Comparison of ENCODE assay signal across 16 cellular contexts in genomic region chr3:89434621-89435380, GRCh38.
DNase-seq lines count a peak whose midpoint lies in the region; ATAC-seq and TF ChIP-seq lines count a peak whose summit lies in the region.
"Had no signal": no experiment of that assay in that cellular context is flagged by ENCODE, and none has a peak within 500 bp of the region (broad histone marks: within the 10 kb centered on the region; RNA-seq: fewer than 3 reads in every experiment).

No MANE protein-coding gene starts in this region.

- no peak overlapping the region for H3K4me3 Mint-ChIP-seq in activated T-helper 1 cell treated with anti-CD3 and anti-CD28 coated beads, Interleukin-12 subunit alpha, Interleukin-12 subunit beta, Interleukin-2, Interleukin-4 antibody, amounts not matched to agents 30 ng/mL and 10 ng/mL and 1 ng/mL, durations not matched to agents 14 hours and 24 hours and 36 hours
- H3K4me3 Mint-ChIP-seq: CD8-positive, alpha-beta T cell had no signal

- no peaks in the 10 kb centered on the region for H3K36me3 ChIP-seq in IMR-90 (ENCODE audit: control insufficient read depth, insufficient read depth, low read length)

- no peaks in the 10 kb centered on the region for H3K9me1 ChIP-seq in IMR-90 (ENCODE audit: insufficient read depth, low read length)

- H2AK9ac ChIP-seq in IMR-90 (replicated peaks; ENCODE audit: low read depth, low read length, poor library complexity) = no peak overlapping the region

- H4K5ac ChIP-seq in IMR-90 (ENCODE audit: low read depth, low read length) = no peak overlapping the region

- no peak overlapping the region for H3K9ac ChIP-seq in IMR-90 (ENCODE audit: low read depth, low read length)
- H3K9ac ChIP-seq: KMS-11 had no signal

- no peaks in the 10 kb centered on the region for H3K27me3 Mint-ChIP-seq in activated T-helper 1 cell treated with anti-CD3 and anti-CD28 coated beads, Interleukin-12 subunit alpha, Interleukin-12 subunit beta, Interleukin-2, Interleukin-4 antibody, amounts not matched to agents 30 ng/mL and 10 ng/mL and 1 ng/mL, durations not matched to agents 14 hours and 24 hours and 36 hours (ENCODE audit: insufficient read depth)

- in situ Hi-C loops in IMR-90 (cut with MboI; ENCODE audit: low sequenced_read_pairs) = no loop called here
- in situ Hi-C loops in astrocyte of the spinal cord (cut with HindIII; ENCODE audit: low sequenced_read_pairs) = no loop called here

- no peak overlapping the region for H2BK120ac ChIP-seq in IMR-90 (ENCODE audit: low read depth, low read length)

- BruUV-seq in IMR-90 (replicated peaks; lab: Mats Ljungman, UMichigan) = no TSS peak

- dilution Hi-C loops in IMR-90 (cut with HindIII; ENCODE audit: low sequenced_read_pairs, unreplicated experiment) = no loop called here

- H2BK15ac ChIP-seq in IMR-90 (ENCODE audit: low read depth, low read length) = no peak overlapping the region

- CTCF ChIA-PET in IMR-90 (lab: Yijun Ruan, JAX) = interaction anchor here (1.0 kb wide), 1 partner anchor 20 kb away, joined by 3 read pairs; no protein-coding TSS in a partner anchor

- H3K4me1 ChIP-seq in IMR-90 (ENCODE audit: control insufficient read depth, insufficient read depth, low read length) = no peaks in the 10 kb centered on the region

- H2BK20ac ChIP-seq in IMR-90 (ENCODE audit: low read depth, low read length) = no peak overlapping the region

- H4K8ac ChIP-seq in IMR-90 (ENCODE audit: low read depth in 2 of 2, low read length in 2 of 2) = no peak overlapping the region

- H3K27ac Mint-ChIP-seq in activated T-helper 1 cell treated with anti-CD3 and anti-CD28 coated beads, Interleukin-12 subunit alpha, Interleukin-12 subunit beta, Interleukin-2, Interleukin-4 antibody, amounts not matched to agents 30 ng/mL and 10 ng/mL and 1 ng/mL, durations not matched to agents 14 hours and 24 hours and 36 hours = no peak overlapping the region
- H3K27ac Mint-ChIP-seq: CD8-positive, alpha-beta T cell had no signal

- TF ChIP-seq POLR2A in IMR-90 (IDR thresholded peaks at IDR 0.05; ENCODE audit: low read depth, low read length) = no peak

- no peak for TF ChIP-seq CTCF in IMR-90 (conservative IDR thresholded peaks at IDR 0.05; ENCODE audit: low read depth, low read length)
- TF ChIP-seq CTCF in astrocyte of the spinal cord (IDR thresholded peaks at IDR 0.05; ENCODE audit: low read depth, low read length) = no peak

- POLR2A ChIA-PET in IMR-90 (lab: Charles Lee; ENCODE audit: unreplicated experiment) = no interaction called here

- no peak overlapping the region for H2BK5ac ChIP-seq in IMR-90 (ENCODE audit: low read depth, low read length, poor library complexity, severe bottlenecking)

- no peaks in the 10 kb centered on the region for H4K20me1 ChIP-seq in IMR-90 (ENCODE audit: insufficient read depth, low read length)

- H3K4me2 ChIP-seq in IMR-90 (ENCODE audit: low read depth, low read length) = no peak overlapping the region
- H3K4me2 ChIP-seq: KMS-11 had no signal

- peaks cover 4% of the 10 kb centered on the region for H3K9me3 Mint-ChIP-seq in activated T-helper 1 cell treated with anti-CD3 and anti-CD28 coated beads, Interleukin-12 subunit alpha, Interleukin-12 subunit beta, Interleukin-2, Interleukin-4 antibody, amounts not matched to agents 30 ng/mL and 10 ng/mL and 1 ng/mL, durations not matched to agents 14 hours and 24 hours and 36 hours

- H3K4me3 ChIP-seq in IMR-90 (ENCODE audit: insufficient read depth, low read depth, low read length) (no peak overlapping the region), astrocyte of the spinal cord (ENCODE audit: low read depth, low read length) (no peak overlapping the region)

- no peak overlapping the region for H3K14ac ChIP-seq in IMR-90 (replicated peaks; ENCODE audit: low read depth, low read length)

- H3K27ac ChIP-seq in IMR-90 (ENCODE audit: insufficient read depth, low read length) = no peak overlapping the region
- H3K27ac ChIP-seq: HL-60, KMS-11 had no signal

- H3K36me3 Mint-ChIP-seq in activated T-helper 1 cell treated with anti-CD3 and anti-CD28 coated beads, Interleukin-12 subunit alpha, Interleukin-12 subunit beta, Interleukin-2, Interleukin-4 antibody, amounts not matched to agents 30 ng/mL and 10 ng/mL and 1 ng/mL, durations not matched to agents 14 hours and 24 hours and 36 hours (ENCODE audit: low read depth) = no peaks in the 10 kb centered on the region
- H3K36me3 Mint-ChIP-seq: CD8-positive, alpha-beta T cell had no signal

- no peak overlapping the region for H3K56ac ChIP-seq in IMR-90 (ENCODE audit: extremely low read depth, insufficient read depth, low read length)

- no peaks in the 10 kb centered on the region for H3K79me1 ChIP-seq in IMR-90 (ENCODE audit: low read depth in 1 of 2, low read length in 2 of 2)

- H2AK5ac ChIP-seq in IMR-90 (ENCODE audit: low read depth, low read length) = no peak overlapping the region

- H3K4me1 Mint-ChIP-seq in activated T-helper 1 cell treated with anti-CD3 and anti-CD28 coated beads, Interleukin-12 subunit alpha, Interleukin-12 subunit beta, Interleukin-2, Interleukin-4 antibody, amounts not matched to agents 30 ng/mL and 10 ng/mL and 1 ng/mL, durations not matched to agents 14 hours and 24 hours and 36 hours (ENCODE audit: low read depth) = no peaks in the 10 kb centered on the region

- H3K23ac ChIP-seq in IMR-90 (ENCODE audit: low read depth, low read length) = no peak overlapping the region

- H4K91ac ChIP-seq in IMR-90 (ENCODE audit: insufficient read depth, low read depth, low read length) = no peak overlapping the region

- intact Hi-C loops in IMR-90 (cut with micrococcal nuclease) = no loop called here
- intact Hi-C loops in activated T-helper 1 cell treated with anti-CD3 and anti-CD28 coated beads, Interleukin-12 subunit alpha, Interleukin-12 subunit beta, Interleukin-2, Interleukin-4 antibody, amounts not matched to agents 30 ng/mL and 10 ng/mL and 1 ng/mL, durations not matched to agents 14 hours and 24 hours and 36 hours (cut with micrococcal nuclease) = no loop called here

- DNase-seq in IMR-90 (no peak), astrocyte of the spinal cord (ENCODE audit: low read depth, low spot score) (peak; percentile 58), globus pallidus (ENCODE audit: low spot score) (peak; percentile 31), putamen (ENCODE audit: low spot score) (peak; percentile 3), NCI-H2081 (lab: John Stamatoyannopoulos, UW) (no peak), SHP77 (lab: John Stamatoyannopoulos, UW) (no peak)
- no peak for DNase-seq in activated T-helper 1 cell treated with anti-CD3 and anti-CD28 coated beads, Interleukin-12 subunit alpha, Interleukin-12 subunit beta, Interleukin-2, Interleukin-4 antibody, amounts not matched to agents 30 ng/mL and 10 ng/mL and 1 ng/mL, durations not matched to agents 14 hours and 24 hours and 36 hours (ENCODE audit: low spot score)
- DNase-seq: CD8-positive, alpha-beta T cell; DND-41; GOT3; NCI-H1092; NCI-H1694; NCI-H82; SIG-M5 had no signal

- no peaks in the 10 kb centered on the region for H3K9me3 ChIP-seq in IMR-90 (ENCODE audit: control insufficient read depth, insufficient read depth, low read length)

- H3K18ac ChIP-seq in IMR-90 (ENCODE audit: low read depth, low read length) = no peak overlapping the region

- H2AFZ ChIP-seq in IMR-90 (replicated peaks; ENCODE audit: low read length, poor library complexity) = no peak overlapping the region

- H3K4ac ChIP-seq in IMR-90 (ENCODE audit: low read depth, low read length) = no peak overlapping the region

- no CpG with 5 or more reads among the region's 7 CpGs for WGBS in IMR-90 (ENCODE audit: extremely low coverage in 2 of 2, insufficient read length in 1 of 2), 2 experiments

- no peaks in the 10 kb centered on the region for H3K27me3 ChIP-seq in IMR-90 (ENCODE audit: control insufficient read depth, insufficient read depth, low read length)

- no peak for TF ChIP-seq RAD21 in IMR-90 (IDR thresholded peaks at IDR 0.05; ENCODE audit: low read length)

- no peak for ATAC-seq in IMR-90 (ENCODE audit: low read depth)
- ATAC-seq: CD8-positive, alpha-beta T cell had no signal

TF ChIP-seq in IMR-90, 13 proteins besides CTCF, POLR2A, EP300 and RAD21:
- TF ChIP-seq MAZ (IDR thresholded peaks at IDR 0.05; ENCODE audit: borderline replicate concordance, low read depth, low read length) = no peak
- TF ChIP-seq MAFK (IDR thresholded peaks at IDR 0.05; ENCODE audit: low read depth, low read length) = peak; percentile 84
TF ChIP-seq in IMR-90: peak in this region for 1.

Comparison
In these comparisons a context has a peak if more than half of its experiments do, and no peak if none do; other contexts are left out.
1. DNase-seq: peak in astrocyte of the spinal cord (single experiment), globus pallidus (single experiment) and putamen (single experiment); none in IMR-90 (single experiment), NCI-H2081 (0 of 2), activated T-helper 1 cell treated with anti-CD3 and anti-CD28 coated beads, Interleukin-12 subunit alpha, Interleukin-12 subunit beta, Interleukin-2, Interleukin-4 antibody, amounts not matched to agents 30 ng/mL and 10 ng/mL and 1 ng/mL, durations not matched to agents 14 hours and 24 hours and 36 hours (single experiment) and SHP77 (0 of 2).